In genomic region chr5:163455406-163455805, GRCh38 we compare ENCODE assay signal across 7 cellular contexts. TPM values are rescaled to one million over a fixed set of nuclear protein-coding genes. Genes with fewer than 3 reads are reported as not detected.
DNase-seq lines count a peak whose midpoint lies in the region; ATAC-seq and TF ChIP-seq lines count a peak whose summit lies in the region.
"Not testable (repeated sequence)": the region's sequence is repeated elsewhere in the genome, so short reads cannot be mapped to it uniquely, and the experiment has no call there.

No MANE protein-coding gene starts in this region.

- H3K4me3 Mint-ChIP-seq in CD8-positive, alpha-beta memory T cell: peak overlapping the region in 2 of 7 donors; percentile 36 to 49
- H3K4me3 Mint-ChIP-seq in T-helper 2 cell treated with Interferon-gamma antibody and Interleukin-4, amounts not matched to agents 5 μg/mL and 100 μg/mL, for 36 hours; activated CD8-positive, alpha-beta T cell treated with anti-CD3 and anti-CD28 coated beads for 36 hours; activated T-helper 17 cell treated with anti-CD3 and anti-CD28 coated beads, Interleukin-2, amount 50 U/mL, for 72 hours; MCF 10A (ENCODE audit: unreplicated experiment); type B pancreatic cell: not testable (repeated sequence)
- peak overlapping the region in 1 of 3 experiments; percentile 41 for H3K4me3 Mint-ChIP-seq in nephron

- peaks cover 4 to 52% (median 11%) of the 10 kb centered on the region in 3 donors for H3K36me3 Mint-ChIP-seq in CD8-positive, alpha-beta memory T cell
- H3K36me3 Mint-ChIP-seq in T-helper 2 cell treated with Interferon-gamma antibody and Interleukin-4, amounts not matched to agents 5 μg/mL and 100 μg/mL, for 36 hours (ENCODE audit: low read depth): peaks cover 45% of the 10 kb centered on the region
- peaks cover 41% of the 10 kb centered on the region for H3K36me3 Mint-ChIP-seq in activated CD8-positive, alpha-beta T cell treated with anti-CD3 and anti-CD28 coated beads for 36 hours (ENCODE audit: low read depth)
- peaks cover 90% of the 10 kb centered on the region for H3K36me3 Mint-ChIP-seq in activated T-helper 17 cell treated with anti-CD3 and anti-CD28 coated beads, Interleukin-2, amount 50 U/mL, for 72 hours (ENCODE audit: low read depth)
- H3K36me3 Mint-ChIP-seq in MCF 10A (ENCODE audit: insufficient read depth, unreplicated experiment) (peaks cover 86% of the 10 kb centered on the region), nephron (ENCODE audit: low read depth) (peaks cover 51% of the 10 kb centered on the region), type B pancreatic cell (peaks cover 38% of the 10 kb centered on the region)

- not testable (repeated sequence) for H3K27me3 Mint-ChIP-seq in CD8-positive, alpha-beta memory T cell; T-helper 2 cell treated with Interferon-gamma antibody and Interleukin-4, amounts not matched to agents 5 μg/mL and 100 μg/mL, for 36 hours (ENCODE audit: low read depth); activated CD8-positive, alpha-beta T cell treated with anti-CD3 and anti-CD28 coated beads for 36 hours; activated T-helper 17 cell treated with anti-CD3 and anti-CD28 coated beads, Interleukin-2, amount 50 U/mL, for 72 hours; MCF 10A (ENCODE audit: insufficient read depth, unreplicated experiment); nephron (ENCODE audit: low read depth); type B pancreatic cell

- not testable (repeated sequence) for TF ChIP-seq CTCF in activated CD8-positive, alpha-beta T cell treated with anti-CD3 and anti-CD28 coated beads for 36 hours (IDR thresholded peaks at IDR 0.05); MCF 10A (IDR thresholded peaks at IDR 0.05; ENCODE audit: unreplicated experiment); nephron (IDR thresholded peaks at IDR 0.05; ENCODE audit: unreplicated experiment in 3 of 3); type B pancreatic cell (conservative IDR thresholded peaks at IDR 0.05)

- not testable (repeated sequence) for BruUV-seq in MCF 10A (replicated peaks; lab: Mats Ljungman, UMichigan)

- H3K36me3 ChIP-seq in CD8-positive, alpha-beta memory T cell (ENCODE audit: insufficient read depth, low read length): not testable (repeated sequence)

- CTCF ChIA-PET in CD8-positive, alpha-beta memory T cell (lab: Charles Lee): not testable (repeated sequence)
- CTCF ChIA-PET in activated CD8-positive, alpha-beta T cell treated with anti-CD3 and anti-CD28 coated beads for 36 hours (lab: Charles Lee): interaction anchor here (1.0 to 1.7 kb wide), 2 partner anchors 17 to 47 kb away, joined by 3 to 4 read pairs; no protein-coding TSS in a partner anchor
- CTCF ChIA-PET in MCF 10A (lab: Yijun Ruan, JAX): interaction anchor here (0.6 to 0.9 kb wide), 2 partner anchors 49 to 1246 kb away, joined by 3 to 6 read pairs; no protein-coding TSS in a partner anchor

- ATAC-seq in activated CD8-positive, alpha-beta T cell treated with anti-CD3 and anti-CD28 coated beads for 36 hours; activated T-helper 17 cell treated with anti-CD3 and anti-CD28 coated beads, Interleukin-2, amount 50 U/mL, for 72 hours (replicated peaks): not testable (repeated sequence)

- not testable (repeated sequence) for H3K9me3 ChIP-seq in CD8-positive, alpha-beta memory T cell (ENCODE audit: low read length)

- peak overlapping the region in 5 of 8 donors; percentile 21 to 70 (median 51) for H3K27ac Mint-ChIP-seq in CD8-positive, alpha-beta memory T cell
- peak overlapping the region; percentile 35 for H3K27ac Mint-ChIP-seq in T-helper 2 cell treated with Interferon-gamma antibody and Interleukin-4, amounts not matched to agents 5 μg/mL and 100 μg/mL, for 36 hours
- H3K27ac Mint-ChIP-seq in activated CD8-positive, alpha-beta T cell treated with anti-CD3 and anti-CD28 coated beads for 36 hours: peak overlapping the region; percentile 66
- H3K27ac Mint-ChIP-seq in activated T-helper 17 cell treated with anti-CD3 and anti-CD28 coated beads, Interleukin-2, amount 50 U/mL, for 72 hours: peak overlapping the region; percentile 70
- H3K27ac Mint-ChIP-seq in MCF 10A (ENCODE audit: low read depth, unreplicated experiment) (peak overlapping the region; percentile 52), nephron (peak overlapping the region in 2 of 3 experiments; percentile 10 to 61), type B pancreatic cell (peak overlapping the region; percentile 64)

- not testable (repeated sequence) for DNase-seq in CD8-positive, alpha-beta memory T cell; T-helper 2 cell treated with Interferon-gamma antibody and Interleukin-4, amounts not matched to agents 5 μg/mL and 100 μg/mL, for 36 hours (ENCODE audit: low spot score); activated CD8-positive, alpha-beta T cell treated with anti-CD3 and anti-CD28 coated beads for 36 hours; MCF 10A (ENCODE audit: unreplicated experiment); type B pancreatic cell (ENCODE audit: extremely low spot score, unreplicated experiment)

- not testable (repeated sequence) for H3K27ac ChIP-seq in CD8-positive, alpha-beta memory T cell (ENCODE audit: low read depth, low read length)

- peaks cover 12% of the 10 kb centered on the region for H3K4me1 ChIP-seq in CD8-positive, alpha-beta memory T cell (ENCODE audit: insufficient read depth, low read length)

- not testable (repeated sequence) for H3K4me3 ChIP-seq in CD8-positive, alpha-beta memory T cell (ENCODE audit: low read length)

- POLR2A ChIA-PET in CD8-positive, alpha-beta memory T cell (lab: Charles Lee); activated CD8-positive, alpha-beta T cell treated with anti-CD3 and anti-CD28 coated beads for 36 hours (lab: Charles Lee): not testable (repeated sequence)
- POLR2A ChIA-PET in MCF 10A (lab: Yijun Ruan, JAX): interaction anchor here (0.7 to 11.4 kb wide), 5 partner anchors 7 to 54 kb away, joined by 3 to 392 read pairs (median 305); partner anchors contain the start of genes CCNG1 and MAT2B

- not testable (repeated sequence) for H3K27me3 ChIP-seq in CD8-positive, alpha-beta memory T cell (ENCODE audit: insufficient read depth, low read length, poor library complexity, severe bottlenecking)

- intact Hi-C loops in activated CD8-positive, alpha-beta T cell treated with anti-CD3 and anti-CD28 coated beads for 36 hours (cut with micrococcal nuclease); MCF 10A (cut with micrococcal nuclease): not testable (repeated sequence)

- H3K9me3 Mint-ChIP-seq in CD8-positive, alpha-beta memory T cell; T-helper 2 cell treated with Interferon-gamma antibody and Interleukin-4, amounts not matched to agents 5 μg/mL and 100 μg/mL, for 36 hours; activated CD8-positive, alpha-beta T cell treated with anti-CD3 and anti-CD28 coated beads for 36 hours; activated T-helper 17 cell treated with anti-CD3 and anti-CD28 coated beads, Interleukin-2, amount 50 U/mL, for 72 hours; MCF 10A (ENCODE audit: unreplicated experiment); nephron; type B pancreatic cell: not testable (repeated sequence)

- H3K4me1 Mint-ChIP-seq in CD8-positive, alpha-beta memory T cell: peaks cover 27 to 44% (median 42%) of the 10 kb centered on the region in 3 donors
- peaks cover 30% of the 10 kb centered on the region for H3K4me1 Mint-ChIP-seq in T-helper 2 cell treated with Interferon-gamma antibody and Interleukin-4, amounts not matched to agents 5 μg/mL and 100 μg/mL, for 36 hours (ENCODE audit: low read depth)
- H3K4me1 Mint-ChIP-seq in activated CD8-positive, alpha-beta T cell treated with anti-CD3 and anti-CD28 coated beads for 36 hours (ENCODE audit: low read depth): peaks cover 27% of the 10 kb centered on the region
- peaks cover 18% of the 10 kb centered on the region for H3K4me1 Mint-ChIP-seq in activated T-helper 17 cell treated with anti-CD3 and anti-CD28 coated beads, Interleukin-2, amount 50 U/mL, for 72 hours
- peaks cover 35% of the 10 kb centered on the region for H3K4me1 Mint-ChIP-seq in MCF 10A (ENCODE audit: insufficient read depth, unreplicated experiment)
- peaks cover 38% of the 10 kb centered on the region for H3K4me1 Mint-ChIP-seq in nephron
- peaks cover 24% of the 10 kb centered on the region for H3K4me1 Mint-ChIP-seq in type B pancreatic cell (ENCODE audit: unreplicated experiment)

RNA-seq across cellular contexts. Expression of gene NUDCD2, which starts 4.5 kb away (rescaled TPM):
- 10 to 100 TPM; 31.3 to 36.2 TPM for total RNA-seq in CD8-positive, alpha-beta memory T cell
- 52.5 TPM for polyA plus RNA-seq in CD8-positive, alpha-beta memory T cell
- total RNA-seq in activated CD8-positive, alpha-beta T cell treated with anti-CD3 and anti-CD28 coated beads for 36 hours: 10 to 100 TPM; 55.5 to 62.7 TPM
- total RNA-seq in activated T-helper 17 cell treated with anti-CD3 and anti-CD28 coated beads, Interleukin-2, amount 50 U/mL, for 72 hours: 10 to 100 TPM; 46.5 to 55.7 TPM
- 57.8 and 68.0 TPM in 2 replicates for total RNA-seq in MCF 10A (2022)
- total RNA-seq in type B pancreatic cell (ENCODE audit: low replicate concordance): 23.0 and 30.4 TPM in 2 replicates

RNA-seq across cellular contexts. Expression of gene HMMR, which starts 5.0 kb away (rescaled TPM):
- total RNA-seq in CD8-positive, alpha-beta memory T cell: 10 to 100 TPM; 40.6 to 43.8 TPM
- polyA plus RNA-seq in CD8-positive, alpha-beta memory T cell: 0.18 TPM
- total RNA-seq in activated CD8-positive, alpha-beta T cell treated with anti-CD3 and anti-CD28 coated beads for 36 hours: 10 to 100 TPM; 94.2 to 95.2 TPM
- total RNA-seq in activated T-helper 17 cell treated with anti-CD3 and anti-CD28 coated beads, Interleukin-2, amount 50 U/mL, for 72 hours: 10 to 100 TPM; 68.0 to 79.8 TPM
- total RNA-seq in MCF 10A (2022): 29.3 and 43.5 TPM in 2 replicates
- total RNA-seq in type B pancreatic cell (ENCODE audit: low replicate concordance): 11.3 and 25.9 TPM in 2 replicates

RNA-seq across cellular contexts. Expression of gene CCNG1, which starts 18.0 kb away (rescaled TPM):
- 10 to 100 TPM; 77.8 to 90.9 TPM for total RNA-seq in CD8-positive, alpha-beta memory T cell
- 104 TPM for polyA plus RNA-seq in CD8-positive, alpha-beta memory T cell
- total RNA-seq in activated CD8-positive, alpha-beta T cell treated with anti-CD3 and anti-CD28 coated beads for 36 hours: 100 to 1,000 TPM; 134 to 139 TPM
- total RNA-seq in activated T-helper 17 cell treated with anti-CD3 and anti-CD28 coated beads, Interleukin-2, amount 50 U/mL, for 72 hours: 100 to 1,000 TPM; 198 to 200 TPM
- 169 and 196 TPM in 2 replicates for total RNA-seq in MCF 10A (2022)
- 214 and 226 TPM in 2 replicates for total RNA-seq in type B pancreatic cell (ENCODE audit: low replicate concordance)

RNA-seq across cellular contexts. Expression of gene MAT2B, which starts 50.0 kb away (rescaled TPM):
- total RNA-seq in CD8-positive, alpha-beta memory T cell: 100 to 1,000 TPM; 101 to 102 TPM
- 288 TPM for polyA plus RNA-seq in CD8-positive, alpha-beta memory T cell
- total RNA-seq in activated CD8-positive, alpha-beta T cell treated with anti-CD3 and anti-CD28 coated beads for 36 hours: 10 to 100 TPM; 71.5 to 71.6 TPM
- total RNA-seq in activated T-helper 17 cell treated with anti-CD3 and anti-CD28 coated beads, Interleukin-2, amount 50 U/mL, for 72 hours: 100 to 1,000 TPM in 1 of 2 donors, 10 to 100 TPM in 1; 80.0 to 127 TPM
- 67.5 and 70.9 TPM in 2 replicates for total RNA-seq in MCF 10A (2022)
- total RNA-seq in type B pancreatic cell (ENCODE audit: low replicate concordance): 41.2 and 56.4 TPM in 2 replicates
